In the genomic region with DNA sequence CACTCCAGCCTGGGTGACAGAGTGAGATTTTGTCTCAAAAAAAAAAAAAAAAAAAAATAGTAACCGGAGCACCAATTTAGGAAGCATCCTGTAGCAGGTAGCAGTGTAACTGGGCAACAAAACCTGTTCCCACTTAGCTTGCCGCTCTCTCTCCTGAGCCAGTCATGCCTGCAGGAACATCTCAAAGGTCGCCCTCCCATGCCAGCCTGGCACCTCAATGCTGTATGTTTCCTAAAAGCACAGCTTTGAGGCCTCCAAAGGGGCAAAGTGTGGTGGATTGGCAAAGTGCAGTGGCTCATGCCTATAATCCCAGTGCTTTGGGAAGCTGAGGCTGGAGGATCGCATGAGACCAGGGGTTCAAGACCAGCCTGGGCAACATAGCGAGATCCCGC, we compare ENCODE assay signal across 1 cellular context.
TF ChIP-seq lines count a peak whose summit lies in the region.

No MANE protein-coding gene starts in this region.

TF ChIP-seq in HepG2, 621 proteins besides CTCF, POLR2A, EP300 and RAD21:
- TF ChIP-seq ZBTB40 (IDR thresholded peaks at IDR 0.05) (no peak), ZBTB40 (CRISPR knock-in tag; IDR thresholded peaks at IDR 0.05) (no peak), U2AF1 (optimal IDR thresholded peaks at IDR 0.05; ENCODE audit: low read depth, low read length) (no peak), XRCC5 (optimal IDR thresholded peaks at IDR 0.05; ENCODE audit: low read length) (no peak), RERE (CRISPR knock-in tag; IDR thresholded peaks at IDR 0.05; ENCODE audit: low read depth) (no peak), CCDC6 (CRISPR knock-in tag; IDR thresholded peaks at IDR 0.05) (no peak), MTA1 (CRISPR knock-in tag; IDR thresholded peaks at IDR 0.05; ENCODE audit: borderline replicate concordance) (no peak), ZNF280B (CRISPR knock-in tag; IDR thresholded peaks at IDR 0.05; ENCODE audit: borderline replicate concordance) (no peak), CREB1 (IDR thresholded peaks at IDR 0.05) (no peak), CREB1 (CRISPR knock-in tag; IDR thresholded peaks at IDR 0.05) (no peak), ZBTB44 (CRISPR knock-in tag; IDR thresholded peaks at IDR 0.05) (no peak)
- TF ChIP-seq, protein P1, sequence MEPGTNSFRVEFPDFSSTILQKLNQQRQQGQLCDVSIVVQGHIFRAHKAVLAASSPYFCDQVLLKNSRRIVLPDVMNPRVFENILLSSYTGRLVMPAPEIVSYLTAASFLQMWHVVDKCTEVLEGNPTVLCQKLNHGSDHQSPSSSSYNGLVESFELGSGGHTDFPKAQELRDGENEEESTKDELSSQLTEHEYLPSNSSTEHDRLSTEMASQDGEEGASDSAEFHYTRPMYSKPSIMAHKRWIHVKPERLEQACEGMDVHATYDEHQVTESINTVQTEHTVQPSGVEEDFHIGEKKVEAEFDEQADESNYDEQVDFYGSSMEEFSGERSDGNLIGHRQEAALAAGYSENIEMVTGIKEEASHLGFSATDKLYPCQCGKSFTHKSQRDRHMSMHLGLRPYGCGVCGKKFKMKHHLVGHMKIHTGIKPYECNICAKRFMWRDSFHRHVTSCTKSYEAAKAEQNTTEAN (CRISPR knock-in tag; conservative IDR thresholded peaks at IDR 0.05) = no peak
